7 cellular contexts compared by ENCODE assay signal in genomic region chr7:48087349-48087748, GRCh38. TPM values are rescaled to one million over a fixed set of nuclear protein-coding genes. Genes with fewer than 3 reads are reported as not detected.
A peak's percentile ranks its signal among the peaks of the same experiment; 100 is the strongest.
DNase-seq lines count a peak whose midpoint lies in the region; ATAC-seq lines count a peak whose summit lies in the region.

No MANE protein-coding gene starts in this region.

- POLR2A ChIA-PET in activated CD4-positive, alpha-beta memory T cell treated with anti-CD3 and anti-CD28 coated beads for 36 hours (lab: Charles Lee), result interaction anchor here (0.7 to 4.2 kb wide), 4 partner anchors 9 to 45 kb away, joined by 3 to 22 read pairs (median 4); no protein-coding TSS in a partner anchor

- CTCF ChIA-PET in activated CD4-positive, alpha-beta memory T cell treated with anti-CD3 and anti-CD28 coated beads for 36 hours (lab: Charles Lee), result interaction anchor here (0.7 to 3.5 kb wide), 2 partner anchors 9 to 22 kb away, joined by 3 to 22 read pairs; no protein-coding TSS in a partner anchor

- H3K27ac Mint-ChIP-seq in activated CD4-positive, alpha-beta memory T cell treated with anti-CD3 and anti-CD28 coated beads for 36 hours, result peak overlapping the region; percentile 91

- DNase-seq in activated CD4-positive, alpha-beta memory T cell treated with anti-CD3 and anti-CD28 coated beads for 36 hours, result peak; percentile 56
- peak; percentile 71 for DNase-seq in kidney tubule cell (ENCODE audit: low spot score)
- no peak for DNase-seq in KBM-7
- no peak for DNase-seq in NCI-H128 (lab: John Stamatoyannopoulos, UW; ENCODE audit: unreplicated experiment)
- no peak for DNase-seq in GF-D8 (lab: John Stamatoyannopoulos, UW)

- no peaks in the 10 kb centered on the region for H3K27me3 Mint-ChIP-seq in activated CD4-positive, alpha-beta memory T cell treated with anti-CD3 and anti-CD28 coated beads for 36 hours

- H3K36me3 Mint-ChIP-seq in activated CD4-positive, alpha-beta memory T cell treated with anti-CD3 and anti-CD28 coated beads for 36 hours, result peaks cover 25% of the 10 kb centered on the region

- in situ Hi-C loops in KBM-7 (cut with MboI; ENCODE audit: low pct_unique_long_range_greater_than_20kb, low sequenced_read_pairs), result no loop called here

- H3K9me3 Mint-ChIP-seq in activated CD4-positive, alpha-beta memory T cell treated with anti-CD3 and anti-CD28 coated beads for 36 hours, result no peaks in the 10 kb centered on the region

- intact Hi-C loops in activated CD4-positive, alpha-beta memory T cell treated with anti-CD3 and anti-CD28 coated beads for 36 hours (cut with micrococcal nuclease), result no loop called here

- H3K4me1 Mint-ChIP-seq in activated CD4-positive, alpha-beta memory T cell treated with anti-CD3 and anti-CD28 coated beads for 36 hours (ENCODE audit: low read depth), result peaks cover 79% of the 10 kb centered on the region

- peak overlapping the region; percentile 73 for H3K4me3 Mint-ChIP-seq in activated CD4-positive, alpha-beta memory T cell treated with anti-CD3 and anti-CD28 coated beads for 36 hours

- ATAC-seq in GM18861 (IDR thresholded peaks at IDR 0.05; ENCODE audit: unreplicated experiment), result peak; percentile 18
- peak; percentile 21 for ATAC-seq in HG02885 (IDR thresholded peaks at IDR 0.05; ENCODE audit: poor library complexity, unreplicated experiment)

RNA-seq across cellular contexts. Expression of gene UPP1, which starts 1.7 kb away (rescaled TPM):
- 100 to 1,000 TPM; 115 to 121 TPM for total RNA-seq in activated CD4-positive, alpha-beta memory T cell treated with anti-CD3 and anti-CD28 coated beads for 36 hours

RNA-seq across cellular contexts. Expression of gene C7orf57, which starts 52.0 kb away (rescaled TPM):
- total RNA-seq in activated CD4-positive, alpha-beta memory T cell treated with anti-CD3 and anti-CD28 coated beads for 36 hours, result under 1 TPM; 0.71 to 0.90 TPM

RNA-seq across cellular contexts. Expression of gene SUN3, which starts 58.4 kb away (rescaled TPM):
- not detected for total RNA-seq in activated CD4-positive, alpha-beta memory T cell treated with anti-CD3 and anti-CD28 coated beads for 36 hours

Comparison
In these comparisons a context has a peak if more than half of its experiments do, and no peak if none do; other contexts are left out.
1. DNase-seq: peak in activated CD4-positive, alpha-beta memory T cell treated with anti-CD3 and anti-CD28 coated beads for 36 hours (single experiment) and kidney tubule cell (single experiment); none in KBM-7 (single experiment), NCI-H128 (single experiment) and GF-D8 (single experiment).